1 cellular context compared by ENCODE assay signal in the genomic region with DNA sequence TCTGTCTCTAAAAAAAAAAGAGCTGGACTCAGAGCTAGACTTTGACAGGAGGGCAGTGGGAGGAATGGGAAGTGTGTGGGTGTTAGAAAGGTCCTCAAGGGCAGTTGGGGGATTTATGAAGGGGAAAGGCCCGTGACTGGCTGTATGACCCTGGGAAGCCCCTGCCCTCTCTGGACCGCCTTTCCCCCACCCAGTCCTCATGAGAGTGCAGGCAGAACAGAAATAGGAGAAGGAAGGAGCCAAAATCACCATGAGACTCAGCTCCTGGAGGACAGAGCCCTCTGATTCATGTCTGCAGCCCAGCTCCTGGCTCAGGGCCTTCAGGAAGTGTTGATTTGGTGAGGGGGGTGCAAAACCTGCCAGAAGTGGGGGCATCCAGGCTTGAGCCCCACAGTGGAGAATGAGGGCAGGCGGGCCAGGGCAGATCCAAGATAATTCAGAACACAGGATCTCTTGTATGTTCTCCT.
TF ChIP-seq lines count a peak whose summit lies in the region.

No MANE protein-coding gene starts in this region.

TF ChIP-seq in endothelial cell of umbilical vein, 7 proteins besides CTCF, POLR2A, EP300 and RAD21:
- TF ChIP-seq MYC (IDR thresholded peaks at IDR 0.05; ENCODE audit: low read depth, low read length) (no peak), GATA2 (IDR thresholded peaks at IDR 0.05; ENCODE audit: insufficient read depth, insufficient read length, low read depth, low read length) (no peak), EZH2 (IDR thresholded peaks at IDR 0.05; ENCODE audit: borderline replicate concordance, low read depth, low read length, severe bottlenecking) (no peak), POLR2AphosphoS5 (IDR thresholded peaks at IDR 0.05; ENCODE audit: insufficient read depth, low read depth, low read length) (no peak), FOS (IDR thresholded peaks at IDR 0.05; ENCODE audit: borderline replicate concordance, insufficient read depth, low read length) (no peak), JUN (IDR thresholded peaks at IDR 0.05; ENCODE audit: borderline replicate concordance, insufficient read depth, insufficient read length, low read depth) (no peak)
- TF ChIP-seq, protein P1, sequence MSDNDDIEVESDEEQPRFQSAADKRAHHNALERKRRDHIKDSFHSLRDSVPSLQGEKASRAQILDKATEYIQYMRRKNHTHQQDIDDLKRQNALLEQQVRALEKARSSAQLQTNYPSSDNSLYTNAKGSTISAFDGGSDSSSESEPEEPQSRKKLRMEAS (IDR thresholded peaks at IDR 0.05; ENCODE audit: insufficient read depth, insufficient read length) = no peak
TF ChIP-seq in endothelial cell of umbilical vein: peak in this region for 0.
